Comparison of ENCODE assay signal across 9 cellular contexts in genomic region chr12:117329756-117330155, GRCh38. TPM values are rescaled to one million over a fixed set of nuclear protein-coding genes. Genes with fewer than 3 reads are reported as not detected.
"Had no signal": no experiment of that assay in that cellular context is flagged by ENCODE, and none has a peak within 500 bp of the region (broad histone marks: within the 10 kb centered on the region; RNA-seq: fewer than 3 reads in every experiment).

No MANE protein-coding gene starts in this region.

- H3K4me3 Mint-ChIP-seq: IgD-negative memory B cell had no signal

- H3K4me3 ChIP-seq: K562 had no signal

- ATAC-seq: HepG2, K562 had no signal

- H3K27ac ChIP-seq: HL-60, KMS-11 had no signal

- DNase-seq: IMR-90, KBM-7, KG1 had no signal

- H3K27ac Mint-ChIP-seq: IgD-negative memory B cell had no signal

RNA-seq across cellular contexts. Expression of gene NOS1, which starts 31.7 kb away (rescaled TPM):
- total RNA-seq: HepG2, HT-29, IMR-90, K562 had no signal
- polyA plus RNA-seq: HepG2, IgD-negative memory B cell, K562 had no signal
